Comparison of ENCODE assay signal across 8 cellular contexts in genomic region chr18:5073026-5073944, GRCh38.
A peak's percentile ranks its signal among the peaks of the same experiment; 100 is the strongest.
DNase-seq lines count a peak whose midpoint lies in the region; ATAC-seq, FAIRE-seq and TF ChIP-seq lines count a peak whose summit lies in the region.

No MANE protein-coding gene starts in this region.

- H2AFZ ChIP-seq in DND-41 (ENCODE audit: low read depth, low read length) (no peak overlapping the region), PC-9 (no peak overlapping the region)

- no peak overlapping the region for H3K9ac ChIP-seq in DND-41 (ENCODE audit: low read depth, low read length)

- intact Hi-C loops in PC-9 (cut with micrococcal nuclease; ENCODE audit: unreplicated experiment) (loop anchor here (10.0 kb wide), 1 partner anchor 1452 kb away; no protein-coding TSS in a partner anchor), posterior cingulate gyrus (cut with DNase I) (loop anchor here (10.0 kb wide), 1 partner anchor 1822 kb away; no protein-coding TSS in a partner anchor)

- POLR2A ChIA-PET in PC-9 (lab: Charles Lee; ENCODE audit: unreplicated experiment), result no interaction called here

- no peaks in the 10 kb centered on the region for H3K79me2 ChIP-seq in DND-41 (ENCODE audit: insufficient read depth, low read length)
- no peaks in the 10 kb centered on the region for H3K79me2 ChIP-seq in PC-9 (ENCODE audit: low read depth)

- no peaks in the 10 kb centered on the region for H3F3A ChIP-seq in PC-9 (ENCODE audit: insufficient read depth, low read depth)

- DNase-seq in DND-41 (peak; percentile 53), HTR-8/SVneo (ENCODE audit: insufficient read length, low spot score) (peak; percentile 6), PC-9 (no peak), dermis microvascular lymphatic vessel endothelial cell (ENCODE audit: low read depth in 2 of 2) (peak; percentile 4 to 44), myocyte (ENCODE audit: low read depth) (peak; percentile 6), posterior cingulate gyrus (no peak), omental fat pad (ENCODE audit: low spot score) (no peak)

- no peak overlapping the region for H3K27ac ChIP-seq in DND-41 (ENCODE audit: low read length)
- no peak overlapping the region for H3K27ac ChIP-seq in PC-9

- TF ChIP-seq CTCF in DND-41 (IDR thresholded peaks at IDR 0.05; ENCODE audit: borderline replicate concordance, extremely low read depth, low read length, poor library complexity, severe bottlenecking) (peak; percentile 73), PC-9 (conservative IDR thresholded peaks at IDR 0.05) (peak; percentile 45), omental fat pad (IDR thresholded peaks at IDR 0.05) (no peak)

- H3K9me3 ChIP-seq in DND-41 (ENCODE audit: insufficient read depth, low read length, severe bottlenecking) (no peaks in the 10 kb centered on the region), PC-9 (ENCODE audit: insufficient read depth, low read depth) (no peaks in the 10 kb centered on the region)

- peak; percentile 90 for ATAC-seq in DND-41 (ENCODE audit: insufficient read depth, low read depth)
- ATAC-seq in GM19452 (IDR thresholded peaks at IDR 0.05; ENCODE audit: unreplicated experiment), result peak; percentile 72
- no peak for ATAC-seq in omental fat pad (ENCODE audit: low FRiP score)

- FAIRE-seq in HTR-8/SVneo (lab: Jason Lieb, UNC), result no peak

- no peaks in the 10 kb centered on the region for H3K36me3 ChIP-seq in DND-41 (ENCODE audit: insufficient read depth, low read length)
- H3K36me3 ChIP-seq in PC-9 (ENCODE audit: low read depth), result no peaks in the 10 kb centered on the region

- CTCF ChIA-PET in PC-9 (lab: Charles Lee), result no interaction called here

- BruUV-seq in PC-9 (replicated peaks; lab: Mats Ljungman, UMichigan), result no TSS peak

- H3K4me2 ChIP-seq in DND-41 (ENCODE audit: insufficient read depth, low read length) (no peak overlapping the region), PC-9 (no peak overlapping the region)

- H3K4me3 ChIP-seq in DND-41 (ENCODE audit: low read depth in 1 of 2, low read length in 2 of 2) (no peak overlapping the region), PC-9 (no peak overlapping the region)

- peaks cover 11% of the 10 kb centered on the region for H3K27me3 ChIP-seq in DND-41 (ENCODE audit: insufficient read depth, low read length, poor library complexity)
- no peaks in the 10 kb centered on the region for H3K27me3 ChIP-seq in PC-9 (ENCODE audit: insufficient read depth, low read depth)

- H4K20me1 ChIP-seq in DND-41 (ENCODE audit: insufficient read depth, low read length) (no peaks in the 10 kb centered on the region), PC-9 (ENCODE audit: insufficient read depth) (no peaks in the 10 kb centered on the region)

- H3K4me1 ChIP-seq in DND-41 (ENCODE audit: insufficient read depth, low read length), result no peaks in the 10 kb centered on the region
- no peaks in the 10 kb centered on the region for H3K4me1 ChIP-seq in PC-9 (replicated peaks; ENCODE audit: insufficient read depth)

- H3K9me2 ChIP-seq in PC-9 (ENCODE audit: insufficient read depth), result no peaks in the 10 kb centered on the region

Comparison
In these comparisons a context has a peak if more than half of its experiments do, and no peak if none do; other contexts are left out.
1. DNase-seq: peak in DND-41 (single experiment), HTR-8/SVneo (single experiment), dermis microvascular lymphatic vessel endothelial cell (2 of 2) and myocyte (single experiment); none in PC-9 (0 of 2), posterior cingulate gyrus (0 of 10) and omental fat pad (single experiment).
2. CTCF ChIP-seq: peak in DND-41 (single experiment) and PC-9 (single experiment); none in omental fat pad (0 of 3).